Comparison of ENCODE assay signal across 8 cellular contexts in genomic region chr6:154229796-154230195, GRCh38.
A peak's percentile ranks its signal among the peaks of the same experiment; 100 is the strongest.
DNase-seq lines count a peak whose midpoint lies in the region; ATAC-seq and TF ChIP-seq lines count a peak whose summit lies in the region.

No MANE protein-coding gene starts in this region.

- H3K27me3 ChIP-seq in A673 (replicated peaks; ENCODE audit: insufficient read depth, low read depth, low read length, poor library complexity) = no peaks in the 10 kb centered on the region

- no peaks in the 10 kb centered on the region for H3K4me1 ChIP-seq in A673 (ENCODE audit: insufficient read depth, low read length, poor library complexity, severe bottlenecking)

- H3K27ac ChIP-seq in A673 (ENCODE audit: low read depth, low read length, poor library complexity, severe bottlenecking) = no peak overlapping the region

- ATAC-seq in GM19324 (IDR thresholded peaks at IDR 0.05; ENCODE audit: low FRiP score, unreplicated experiment) (peak; percentile 48), HG03103 (IDR thresholded peaks at IDR 0.05; ENCODE audit: low read depth, unreplicated experiment) (peak; percentile 76)

- intact Hi-C loops in A673 (cut with micrococcal nuclease; ENCODE audit: unreplicated experiment) = no loop called here

- CTCF ChIA-PET in A673 (lab: Charles Lee) = no interaction called here

- no peak overlapping the region for H3K4me3 ChIP-seq in A673 (ENCODE audit: low read depth, low read length, poor library complexity, severe bottlenecking)

- H3K36me3 ChIP-seq in A673 (ENCODE audit: insufficient read depth, low read length, poor library complexity, severe bottlenecking) = no peaks in the 10 kb centered on the region

- no peaks in the 10 kb centered on the region for H3K9me3 ChIP-seq in A673 (ENCODE audit: low read depth, low read length, poor library complexity, severe bottlenecking)

- POLR2A ChIA-PET in A673 (lab: Charles Lee; ENCODE audit: low non-redundant PET) = no interaction called here

- peak; percentile 71 to 76 for DNase-seq in activated CD4-positive, alpha-beta T cell treated with anti-CD3 and anti-CD28 coated beads, Interleukin-2, amount 50 U/mL, for 48 hours
- peak; percentile 39 to 59 (median 53) for DNase-seq in stimulated activated CD4-positive, alpha-beta T cell treated with anti-CD3 and anti-CD28 coated beads, TNF-alpha, amount 100 ng/mL, for 48 hours (ENCODE audit: low read depth in 3 of 3)
- DNase-seq in NCI-H2081 (lab: John Stamatoyannopoulos, UW) = no peak
- DNase-seq in SW 1271 (lab: John Stamatoyannopoulos, UW) = no peak
- DNase-seq in A673 (ENCODE audit: low spot score) = no peak
- no peak for DNase-seq in KG1 (lab: John Stamatoyannopoulos, UW)

- BruUV-seq in A673 (replicated peaks; lab: Mats Ljungman, UMichigan) = no TSS peak

- TF ChIP-seq CTCF in A673 (conservative IDR thresholded peaks at IDR 0.05; ENCODE audit: low read depth, low read length) = no peak

Comparison
In these comparisons a context has a peak if more than half of its experiments do, and no peak if none do; other contexts are left out.
1. DNase-seq: peak in activated CD4-positive, alpha-beta T cell treated with anti-CD3 and anti-CD28 coated beads, Interleukin-2, amount 50 U/mL, for 48 hours (2 of 2) and stimulated activated CD4-positive, alpha-beta T cell treated with anti-CD3 and anti-CD28 coated beads, TNF-alpha, amount 100 ng/mL, for 48 hours (3 of 3); none in NCI-H2081 (0 of 2), SW 1271 (0 of 2), A673 (single experiment) and KG1 (single experiment).